ENCODE assay signal across 1 cellular context in the genomic region with DNA sequence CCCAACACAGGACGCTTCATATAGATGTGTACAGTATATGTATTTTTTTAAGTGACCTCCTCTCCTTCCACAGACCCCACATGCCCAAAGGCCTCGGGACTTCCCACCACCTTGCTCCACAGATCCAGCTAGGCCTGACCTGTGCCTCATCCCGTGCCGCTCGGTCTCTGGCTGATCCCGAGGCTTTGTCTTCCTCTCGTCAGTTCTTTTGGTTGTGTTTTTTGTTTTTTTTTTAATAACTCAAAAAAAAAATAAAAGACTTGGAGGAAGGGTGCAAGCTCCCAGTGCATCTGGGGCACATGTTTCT.
TF ChIP-seq lines count a peak whose summit lies in the region.

No MANE protein-coding gene starts in this region.

TF ChIP-seq in IMR-90, 13 proteins besides CTCF, POLR2A, EP300 and RAD21:
- TF ChIP-seq, protein P1, sequence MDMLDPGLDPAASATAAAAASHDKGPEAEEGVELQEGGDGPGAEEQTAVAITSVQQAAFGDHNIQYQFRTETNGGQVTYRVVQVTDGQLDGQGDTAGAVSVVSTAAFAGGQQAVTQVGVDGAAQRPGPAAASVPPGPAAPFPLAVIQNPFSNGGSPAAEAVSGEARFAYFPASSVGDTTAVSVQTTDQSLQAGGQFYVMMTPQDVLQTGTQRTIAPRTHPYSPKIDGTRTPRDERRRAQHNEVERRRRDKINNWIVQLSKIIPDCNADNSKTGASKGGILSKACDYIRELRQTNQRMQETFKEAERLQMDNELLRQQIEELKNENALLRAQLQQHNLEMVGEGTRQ (IDR thresholded peaks at IDR 0.05; ENCODE audit: low read depth, low read length): no peak
- no peak for TF ChIP-seq CEBPB (IDR thresholded peaks at IDR 0.05; ENCODE audit: low read depth, low read length)
- TF ChIP-seq MXI1 (IDR thresholded peaks at IDR 0.05; ENCODE audit: borderline replicate concordance, low read depth, low read length): no peak
- TF ChIP-seq RCOR1 (IDR thresholded peaks at IDR 0.05; ENCODE audit: insufficient replicate concordance, low read length): no peak
- TF ChIP-seq NFE2L2 (IDR thresholded peaks at IDR 0.05; ENCODE audit: low read depth, low read length): no peak
- no peak for TF ChIP-seq SMC3 (IDR thresholded peaks at IDR 0.05; ENCODE audit: low read depth, low read length)
- no peak for TF ChIP-seq MAFK (IDR thresholded peaks at IDR 0.05; ENCODE audit: low read depth, low read length)
- TF ChIP-seq MAZ (IDR thresholded peaks at IDR 0.05; ENCODE audit: borderline replicate concordance, low read depth, low read length): no peak
- TF ChIP-seq CHD1 (IDR thresholded peaks at IDR 0.05; ENCODE audit: low read depth, low read length): no peak
- TF ChIP-seq, protein P2, sequence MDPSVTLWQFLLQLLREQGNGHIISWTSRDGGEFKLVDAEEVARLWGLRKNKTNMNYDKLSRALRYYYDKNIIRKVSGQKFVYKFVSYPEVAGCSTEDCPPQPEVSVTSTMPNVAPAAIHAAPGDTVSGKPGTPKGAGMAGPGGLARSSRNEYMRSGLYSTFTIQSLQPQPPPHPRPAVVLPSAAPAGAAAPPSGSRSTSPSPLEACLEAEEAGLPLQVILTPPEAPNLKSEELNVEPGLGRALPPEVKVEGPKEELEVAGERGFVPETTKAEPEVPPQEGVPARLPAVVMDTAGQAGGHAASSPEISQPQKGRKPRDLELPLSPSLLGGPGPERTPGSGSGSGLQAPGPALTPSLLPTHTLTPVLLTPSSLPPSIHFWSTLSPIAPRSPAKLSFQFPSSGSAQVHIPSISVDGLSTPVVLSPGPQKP (IDR thresholded peaks at IDR 0.05; ENCODE audit: borderline replicate concordance, low read depth, low read length): no peak
- no peak for TF ChIP-seq BHLHE40 (IDR thresholded peaks at IDR 0.05; ENCODE audit: low read depth, low read length)
- no peak for TF ChIP-seq RFX5 (IDR thresholded peaks at IDR 0.05; ENCODE audit: low read depth, low read length)
- no peak for TF ChIP-seq FOS (IDR thresholded peaks at IDR 0.05; ENCODE audit: low read depth, low read length)
